ENCODE assay signal across 5 cellular contexts in genomic region chr18:79272916-79273315, GRCh38.
"Had no signal": no experiment of that assay in that cellular context is flagged by ENCODE, and none has a peak within 500 bp of the region (broad histone marks: within the 10 kb centered on the region; RNA-seq: fewer than 3 reads in every experiment).

No MANE protein-coding gene starts in this region.

- ATAC-seq: GM23338, K562 had no signal

- DNase-seq: H9, HCEC 1CT, IMR-90 had no signal

- H3K27ac Mint-ChIP-seq: GM23338 had no signal

- H3K4me3 Mint-ChIP-seq: GM23338, H9 had no signal

- H3K4me3 ChIP-seq: GM23338, K562 had no signal

- H3K9me3 Mint-ChIP-seq: GM23338, H9 had no signal
